8 cellular contexts compared by ENCODE assay signal in the genomic region with DNA sequence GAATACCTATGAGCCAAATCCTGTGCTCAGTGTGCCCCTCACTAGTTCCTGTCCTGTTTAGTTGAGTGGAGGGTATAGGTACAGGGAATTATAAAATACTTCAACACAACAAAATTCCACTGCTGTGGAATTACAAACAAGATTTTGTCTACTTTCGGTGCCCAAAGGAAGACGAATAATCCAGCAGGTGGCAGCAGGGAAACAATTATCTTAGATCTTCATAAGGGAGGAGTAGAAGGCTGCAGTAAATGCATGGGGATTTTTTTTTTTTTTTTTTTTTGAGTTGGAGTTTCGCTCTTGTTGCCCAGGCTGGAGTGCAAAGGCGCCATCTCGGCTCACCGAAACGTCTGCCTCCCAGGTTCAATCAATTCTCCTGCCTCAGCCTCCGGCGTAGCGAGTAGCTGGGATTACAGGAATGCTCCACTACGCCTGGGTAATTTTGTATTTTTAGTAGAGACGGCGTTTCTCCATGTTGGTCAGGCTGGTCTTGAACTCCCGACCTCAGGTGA. TPM values are rescaled to one million over a fixed set of nuclear protein-coding genes. Genes with fewer than 3 reads are reported as not detected.
DNase-seq lines count a peak whose midpoint lies in the region; ATAC-seq and TF ChIP-seq lines count a peak whose summit lies in the region.

No MANE protein-coding gene starts in this region.

- H3K36me3 Mint-ChIP-seq in Caco-2 (ENCODE audit: insufficient read depth, unreplicated experiment): peaks cover 42% of the 10 kb centered on the region
- H3K36me3 Mint-ChIP-seq in activated T-helper 17 cell treated with anti-CD3 and anti-CD28 coated beads, Interleukin-2, amount 50 U/mL, for 72 hours (ENCODE audit: low read depth): peaks cover 30% of the 10 kb centered on the region

- H4K20me1 ChIP-seq in PC-3 (ENCODE audit: low read length): peaks cover 10% of the 10 kb centered on the region

- CTCF ChIA-PET in Caco-2 (lab: Charles Lee): interaction anchor here (0.6 to 1.0 kb wide), 6 partner anchors 55 to 580 kb away, joined by 3 to 6 read pairs (median 4); partner anchors contain the start of gene PSMD4
- CTCF ChIA-PET in PC-3 (lab: Charles Lee): interaction anchor here (0.7 kb wide), 1 partner anchor 97 kb away, joined by 3 read pairs; no protein-coding TSS in a partner anchor

- H3K9ac ChIP-seq in PC-3 (ENCODE audit: low read length): peak overlapping the region; percentile 76

- BruUV-seq in Caco-2 (replicated peaks; lab: Mats Ljungman, UMichigan): TSS peak; percentile 5
- BruUV-seq in PC-3 (replicated peaks; lab: Mats Ljungman, UMichigan): no TSS peak

- peak overlapping the region; percentile 83 for H3K27ac ChIP-seq in PC-3 (ENCODE audit: low read length)

- intact Hi-C loops in Caco-2 (cut with micrococcal nuclease; ENCODE audit: unreplicated experiment): loop anchor here (1.0 to 5.0 kb wide), 5 partner anchors 55 to 796 kb away; partner anchors contain the start of genes CGN, S100A10 and SNX27
- intact Hi-C loops in PC-3 (cut with micrococcal nuclease): loop anchor here (1.0 to 10.0 kb wide), 4 partner anchors 55 to 348 kb away; partner anchors contain the start of genes PI4KB and TUFT1

- H3K4me3 ChIP-seq in Caco-2 (ENCODE audit: low read depth, low read length) (peak overlapping the region; percentile 34), PC-3 (ENCODE audit: low read length) (peak overlapping the region; percentile 69), fibroblast of villous mesenchyme (ENCODE audit: low read depth, low read length) (peak overlapping the region; percentile 34)

- H3K9me2 ChIP-seq in PC-3 (replicated peaks; ENCODE audit: low read length): no peaks in the 10 kb centered on the region

- peak overlapping the region; percentile 92 for H3K27ac Mint-ChIP-seq in Caco-2 (ENCODE audit: unreplicated experiment)
- H3K27ac Mint-ChIP-seq in activated T-helper 17 cell treated with anti-CD3 and anti-CD28 coated beads, Interleukin-2, amount 50 U/mL, for 72 hours: peak overlapping the region; percentile 46

- H3K36me3 ChIP-seq in Caco-2 (ENCODE audit: control insufficient read depth, insufficient read depth, low read length) (no peaks in the 10 kb centered on the region; the same call in 1 of the 2 replicates), PC-3 (ENCODE audit: low read depth, low read length) (no peaks in the 10 kb centered on the region)

- H3F3A ChIP-seq in PC-3 (ENCODE audit: low read length, unreplicated experiment): peaks cover 11% of the 10 kb centered on the region

- H2AFZ ChIP-seq in PC-3 (ENCODE audit: low read length): peak overlapping the region; percentile 51

- H3K4me1 Mint-ChIP-seq in Caco-2 (ENCODE audit: low read depth, unreplicated experiment): peaks cover 13% of the 10 kb centered on the region
- peaks cover 20% of the 10 kb centered on the region for H3K4me1 Mint-ChIP-seq in activated T-helper 17 cell treated with anti-CD3 and anti-CD28 coated beads, Interleukin-2, amount 50 U/mL, for 72 hours

- ATAC-seq in PC-3: peak; percentile 39
- peak; percentile 34 for ATAC-seq in activated T-helper 17 cell treated with anti-CD3 and anti-CD28 coated beads, Interleukin-2, amount 50 U/mL, for 72 hours (replicated peaks)
- no peak for ATAC-seq in GM21717 (IDR thresholded peaks at IDR 0.05; ENCODE audit: unreplicated experiment)

- POLR2A ChIA-PET in Caco-2 (lab: Charles Lee) (interaction anchor here (1.6 kb wide), 2 partner anchors 58 to 85 kb away, joined by 12 read pairs; partner anchors contain the start of genes PSMD4 and ZNF687), PC-3 (lab: Charles Lee; ENCODE audit: unreplicated experiment) (no interaction called here)

- H3K27me3 Mint-ChIP-seq in Caco-2 (ENCODE audit: insufficient read depth, unreplicated experiment): no peaks in the 10 kb centered on the region
- no peaks in the 10 kb centered on the region for H3K27me3 Mint-ChIP-seq in activated T-helper 17 cell treated with anti-CD3 and anti-CD28 coated beads, Interleukin-2, amount 50 U/mL, for 72 hours

- peak overlapping the region; percentile 89 for H3K4me3 Mint-ChIP-seq in Caco-2 (ENCODE audit: unreplicated experiment)
- H3K4me3 Mint-ChIP-seq in activated T-helper 17 cell treated with anti-CD3 and anti-CD28 coated beads, Interleukin-2, amount 50 U/mL, for 72 hours: peak overlapping the region; percentile 60

- no peaks in the 10 kb centered on the region for H3K9me3 Mint-ChIP-seq in Caco-2 (ENCODE audit: unreplicated experiment)
- H3K9me3 Mint-ChIP-seq in activated T-helper 17 cell treated with anti-CD3 and anti-CD28 coated beads, Interleukin-2, amount 50 U/mL, for 72 hours: no peaks in the 10 kb centered on the region

- H3K27me3 ChIP-seq in Caco-2 (replicated peaks; ENCODE audit: control insufficient read depth, insufficient read depth, low read length) (no peaks in the 10 kb centered on the region), PC-3 (ENCODE audit: low read length) (no peaks in the 10 kb centered on the region)

- peaks cover 4% of the 10 kb centered on the region; the same call in 1 of the 2 replicates for H3K4me1 ChIP-seq in Caco-2
- peaks cover 29% of the 10 kb centered on the region for H3K4me1 ChIP-seq in PC-3 (ENCODE audit: insufficient read depth, low read length)

- H3K9me3 ChIP-seq in Caco-2 (no peaks in the 10 kb centered on the region), PC-3 (ENCODE audit: low read length) (no peaks in the 10 kb centered on the region)

- peaks cover 44% of the 10 kb centered on the region for H3K79me2 ChIP-seq in PC-3 (ENCODE audit: low read length)

- peak overlapping the region; percentile 89 for H3K4me2 ChIP-seq in PC-3 (ENCODE audit: low read length)

- TF ChIP-seq CTCF in Caco-2 (IDR thresholded peaks at IDR 0.05; ENCODE audit: insufficient read depth in 1 of 2, low read depth in 1 of 2, low read length in 1 of 2, severe bottlenecking in 1 of 2, unreplicated experiment in 1 of 2) (peak; percentile 46 to 71), PC-3 (conservative IDR thresholded peaks at IDR 0.05; ENCODE audit: low read depth, low read length) (peak; percentile 79), fibroblast of villous mesenchyme (IDR thresholded peaks at IDR 0.05; ENCODE audit: insufficient read depth, low read depth, low read length) (peak; percentile 61)

- DNase-seq in Caco-2: peak; percentile 82 to 84
- DNase-seq in LHCN-M2 (ENCODE audit: low read depth): peak; percentile 92
- DNase-seq in PC-3: peak; percentile 97
- DNase-seq in fibroblast of villous mesenchyme (ENCODE audit: low read depth): peak; percentile 90
- peak in 37 of 56 donors; percentile 1 to 81 (median 23) for DNase-seq in nucleus accumbens (lab: John Stamatoyannopoulos, UW)
- DNase-seq in 8988T: no peak

RNA-seq across cellular contexts. Expression of gene PIP5K1A, which starts 2.0 kb away (rescaled TPM):
- 88.6 and 95.1 TPM in 2 replicates for total RNA-seq in Caco-2 (2022)
- 48.9 and 49.7 TPM in 2 replicates for total RNA-seq in LHCN-M2 (2014; rRNA removed)
- polyA plus RNA-seq in LHCN-M2 (2012): 33.5 TPM
- 63.3 and 78.3 TPM in 2 replicates for total RNA-seq in PC-3 (2014; rRNA removed)
- 10 to 100 TPM; 72.2 to 80.7 TPM for total RNA-seq in activated T-helper 17 cell treated with anti-CD3 and anti-CD28 coated beads, Interleukin-2, amount 50 U/mL, for 72 hours
- total RNA-seq in fibroblast of villous mesenchyme: 78.3 and 131 TPM in 2 replicates

RNA-seq across cellular contexts. Expression of gene VPS72, which starts 6.3 kb away (rescaled TPM):
- 80.1 and 86.0 TPM in 2 replicates for total RNA-seq in Caco-2 (2022)
- 59.8 and 64.0 TPM in 2 replicates for total RNA-seq in LHCN-M2 (2014; rRNA removed)
- 58.7 TPM for polyA plus RNA-seq in LHCN-M2 (2012)
- total RNA-seq in PC-3 (2014; rRNA removed): 75.1 and 94.7 TPM in 2 replicates
- total RNA-seq in activated T-helper 17 cell treated with anti-CD3 and anti-CD28 coated beads, Interleukin-2, amount 50 U/mL, for 72 hours: 10 to 100 TPM; 62.2 to 77.9 TPM
- 40.3 and 44.0 TPM in 2 replicates for total RNA-seq in fibroblast of villous mesenchyme

RNA-seq across cellular contexts. Expression of gene TMOD4, which starts 20.6 kb away (rescaled TPM):
- total RNA-seq in Caco-2 (2022) (0.84 and 1.3 TPM in 2 replicates), LHCN-M2 (2014; rRNA removed) (0.34 TPM in 1 of 2 replicates, not detected in the other), PC-3 (2014; rRNA removed) (1.8 and 2.7 TPM in 2 replicates), fibroblast of villous mesenchyme (not detected in 2 replicates)
- 0.27 TPM for polyA plus RNA-seq in LHCN-M2 (2012)
- 1 to 10 TPM in 1 of 2 donors, under 1 TPM in 1; 0.82 to 1.5 TPM for total RNA-seq in activated T-helper 17 cell treated with anti-CD3 and anti-CD28 coated beads, Interleukin-2, amount 50 U/mL, for 72 hours

RNA-seq across cellular contexts. Expression of gene SCNM1, which starts 30.4 kb away (rescaled TPM):
- total RNA-seq in Caco-2 (2022): 52.1 and 53.6 TPM in 2 replicates
- total RNA-seq in LHCN-M2 (2014; rRNA removed): 25.5 and 31.9 TPM in 2 replicates
- polyA plus RNA-seq in LHCN-M2 (2012): 66.3 TPM
- total RNA-seq in PC-3 (2014; rRNA removed): 80.3 and 82.4 TPM in 2 replicates
- total RNA-seq in activated T-helper 17 cell treated with anti-CD3 and anti-CD28 coated beads, Interleukin-2, amount 50 U/mL, for 72 hours: 10 to 100 TPM; 55.3 to 69.4 TPM
- total RNA-seq in fibroblast of villous mesenchyme: 23.7 and 31.2 TPM in 2 replicates

RNA-seq across cellular contexts. Expression of gene LYSMD1, which starts 30.6 kb away (rescaled TPM):
- total RNA-seq in Caco-2 (2022): 4.0 and 5.0 TPM in 2 replicates
- total RNA-seq in LHCN-M2 (2014; rRNA removed): 9.1 and 10.2 TPM in 2 replicates
- 5.2 TPM for polyA plus RNA-seq in LHCN-M2 (2012)
- total RNA-seq in PC-3 (2014; rRNA removed): 6.3 and 7.5 TPM in 2 replicates
- total RNA-seq in activated T-helper 17 cell treated with anti-CD3 and anti-CD28 coated beads, Interleukin-2, amount 50 U/mL, for 72 hours: 10 to 100 TPM in 1 of 2 donors, 1 to 10 TPM in 1; 7.9 to 15.7 TPM
- 10.0 and 11.7 TPM in 2 replicates for total RNA-seq in fibroblast of villous mesenchyme
